Comparison of ENCODE assay signal across 13 cellular contexts in the genomic region with DNA sequence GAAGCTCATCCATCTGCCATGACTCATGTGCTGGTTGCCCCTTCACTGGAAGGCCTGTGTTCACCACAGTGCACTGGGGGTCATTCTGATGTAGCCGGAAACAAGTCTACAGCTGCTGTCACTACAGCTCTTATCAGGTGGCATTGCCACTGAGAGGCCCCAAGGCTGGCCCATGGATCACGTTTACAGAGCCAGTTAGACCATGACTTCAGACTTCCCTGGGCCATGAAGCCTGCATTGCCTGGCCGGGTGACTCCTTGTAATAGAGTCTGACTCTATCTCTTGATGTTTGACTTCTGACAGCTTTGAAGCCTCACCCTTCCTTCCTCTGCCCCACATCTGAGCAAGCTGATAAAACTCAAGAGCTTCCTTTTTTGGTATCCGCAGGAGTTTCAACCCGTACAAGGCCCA.
DNase-seq lines count a peak whose midpoint lies in the region; ATAC-seq and TF ChIP-seq lines count a peak whose summit lies in the region.
"Had no signal": no experiment of that assay in that cellular context is flagged by ENCODE, and none has a peak within 500 bp of the region (broad histone marks: within the 10 kb centered on the region; RNA-seq: fewer than 3 reads in every experiment).

No MANE protein-coding gene starts in this region.

- peaks cover 22% of the 10 kb centered on the region for H3K4me1 Mint-ChIP-seq in activated CD4-positive, alpha-beta T cell treated with anti-CD3 and anti-CD28 coated beads, Interleukin-2, amount 10 ng/mL, durations not matched to agents 7 days and 5 days
- H3K4me1 Mint-ChIP-seq in endothelial cell (ENCODE audit: unreplicated experiment) = peaks cover 20% of the 10 kb centered on the region
- H3K4me1 Mint-ChIP-seq: neural crest cell had no signal

- TF ChIP-seq CTCF in endothelial cell (IDR thresholded peaks at IDR 0.05; ENCODE audit: unreplicated experiment) = no peak

- H3K9me3 Mint-ChIP-seq in activated CD4-positive, alpha-beta T cell treated with anti-CD3 and anti-CD28 coated beads, Interleukin-2, amount 10 ng/mL, durations not matched to agents 7 days and 5 days = peaks cover 29% of the 10 kb centered on the region
- H3K9me3 Mint-ChIP-seq in endothelial cell (ENCODE audit: unreplicated experiment) = peaks cover 12% of the 10 kb centered on the region

- no peak overlapping the region for H3K4me3 Mint-ChIP-seq in activated CD4-positive, alpha-beta T cell treated with anti-CD3 and anti-CD28 coated beads, Interleukin-2, amount 10 ng/mL, durations not matched to agents 7 days and 5 days
- H3K4me3 Mint-ChIP-seq in endothelial cell (ENCODE audit: unreplicated experiment) = no peak overlapping the region
- H3K4me3 Mint-ChIP-seq: neural crest cell had no signal

- CTCF ChIA-PET in activated CD4-positive, alpha-beta T cell treated with anti-CD3 and anti-CD28 coated beads, Interleukin-2, amount 10 ng/mL, durations not matched to agents 7 days and 5 days (lab: Charles Lee) = no interaction called here

- DNase-seq in activated CD4-positive, alpha-beta T cell treated with anti-CD3 and anti-CD28 coated beads, Interleukin-2, amount 10 ng/mL, durations not matched to agents 7 days and 5 days = peak; percentile 39
- no peak for DNase-seq in activated CD4-positive, alpha-beta T cell treated with anti-CD3 and anti-CD28 coated beads for 4 hours
- DNase-seq in SKM-1 (lab: John Stamatoyannopoulos, UW; ENCODE audit: unreplicated experiment) (peak; percentile 57), endothelial cell (ENCODE audit: low spot score) (peak; percentile 23), sciatic nerve (ENCODE audit: low spot score) (no peak)
- DNase-seq: dermis blood vessel endothelial cell, foreskin fibroblast, NCI-H2081 treated with DMSO at 0.1 percent for 48 hours, PC-3 had no signal

- intact Hi-C loops in sciatic nerve (cut with DNase I) = no loop called here

- POLR2A ChIA-PET in activated CD4-positive, alpha-beta T cell treated with anti-CD3 and anti-CD28 coated beads, Interleukin-2, amount 10 ng/mL, durations not matched to agents 7 days and 5 days (lab: Charles Lee) = no interaction called here

- peaks cover 5% of the 10 kb centered on the region for H3K36me3 Mint-ChIP-seq in activated CD4-positive, alpha-beta T cell treated with anti-CD3 and anti-CD28 coated beads, Interleukin-2, amount 10 ng/mL, durations not matched to agents 7 days and 5 days (ENCODE audit: low read depth)
- H3K36me3 Mint-ChIP-seq in endothelial cell (ENCODE audit: low read depth, unreplicated experiment) = peaks cover 5% of the 10 kb centered on the region

- peak overlapping the region; percentile 71 for H3K27ac Mint-ChIP-seq in activated CD4-positive, alpha-beta T cell treated with anti-CD3 and anti-CD28 coated beads, Interleukin-2, amount 10 ng/mL, durations not matched to agents 7 days and 5 days
- H3K27ac Mint-ChIP-seq in endothelial cell (ENCODE audit: unreplicated experiment) = peak overlapping the region; percentile 91

- no peaks in the 10 kb centered on the region for H3K27me3 Mint-ChIP-seq in activated CD4-positive, alpha-beta T cell treated with anti-CD3 and anti-CD28 coated beads, Interleukin-2, amount 10 ng/mL, durations not matched to agents 7 days and 5 days
- H3K27me3 Mint-ChIP-seq in endothelial cell (ENCODE audit: unreplicated experiment) = peaks cover 1% of the 10 kb centered on the region

- peak; percentile 34 for ATAC-seq in sciatic nerve
- no peak for ATAC-seq in GM21576 (IDR thresholded peaks at IDR 0.05; ENCODE audit: unreplicated experiment)
- ATAC-seq in HG03196 (IDR thresholded peaks at IDR 0.05; ENCODE audit: unreplicated experiment) = no peak
- ATAC-seq in GM19397 (IDR thresholded peaks at IDR 0.05; ENCODE audit: unreplicated experiment) = no peak
- ATAC-seq: PC-3 had no signal

Comparison
In these comparisons a context has a peak if more than half of its experiments do, and no peak if none do; other contexts are left out.
1. DNase-seq: peak in activated CD4-positive, alpha-beta T cell treated with anti-CD3 and anti-CD28 coated beads, Interleukin-2, amount 10 ng/mL, durations not matched to agents 7 days and 5 days (single experiment), SKM-1 (single experiment) and endothelial cell (single experiment); none in activated CD4-positive, alpha-beta T cell treated with anti-CD3 and anti-CD28 coated beads for 4 hours (0 of 2) and sciatic nerve (single experiment).